In the genomic region with DNA sequence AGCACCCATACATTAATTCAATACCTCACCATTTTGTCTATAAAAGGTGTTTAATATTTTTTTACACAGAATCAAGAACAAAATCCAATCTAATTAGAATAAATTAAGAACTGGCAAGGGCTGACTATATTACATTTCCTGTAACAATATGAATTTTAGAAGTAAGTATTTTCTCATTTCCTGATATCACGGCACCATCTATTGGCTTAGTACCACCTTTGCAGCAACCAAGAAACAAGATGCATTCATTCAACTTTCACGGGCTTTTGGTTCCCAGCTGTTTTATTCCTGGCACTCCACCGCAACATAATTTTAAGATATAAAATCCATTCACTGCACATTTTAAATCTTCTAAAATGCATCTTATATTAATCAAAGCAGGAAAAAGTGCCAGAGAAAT, we compare ENCODE assay signal across 20 cellular contexts. TPM values are rescaled to one million over a fixed set of nuclear protein-coding genes. Genes with fewer than 3 reads are reported as not detected.
A peak's percentile ranks its signal among the peaks of the same experiment; 100 is the strongest.
DNase-seq lines count a peak whose midpoint lies in the region; ATAC-seq, FAIRE-seq and TF ChIP-seq lines count a peak whose summit lies in the region.
"Had no signal": no experiment of that assay in that cellular context is flagged by ENCODE, and none has a peak within 500 bp of the region (broad histone marks: within the 10 kb centered on the region; RNA-seq: fewer than 3 reads in every experiment).

No MANE protein-coding gene starts in this region.

- CTCF ChIA-PET in activated naive CD4-positive, alpha-beta T cell treated with anti-CD3 and anti-CD28 coated beads, Interleukin-2, amount 10 ng/mL, durations not matched to agents 7 days and 5 days (lab: Charles Lee), result interaction anchor here (0.7 to 2.2 kb wide), 6 partner anchors 10 to 580 kb away, joined by 3 to 11 read pairs (median 4); no protein-coding TSS in a partner anchor
- CTCF ChIA-PET in GM12878 (lab: Yijun Ruan, JAX), result interaction anchor here (0.8 to 3.8 kb wide), 9 partner anchors 9 to 272 kb away, joined by 3 to 24 read pairs (median 4); no protein-coding TSS in a partner anchor

- H3K4me1 ChIP-seq in OCI-LY1 (ENCODE audit: insufficient read depth, low read length, severe bottlenecking) (peaks cover 3% of the 10 kb centered on the region), GM12878 (ENCODE audit: control insufficient read depth, insufficient read depth, low read length) (peaks cover 5% of the 10 kb centered on the region; the same call in 1 of the 2 replicates)

- H3K36me3 Mint-ChIP-seq in activated naive CD4-positive, alpha-beta T cell treated with anti-CD3 and anti-CD28 coated beads, Interleukin-2, amount 10 ng/mL, durations not matched to agents 7 days and 5 days, result peaks cover 12% of the 10 kb centered on the region
- H3K36me3 Mint-ChIP-seq in stimulated activated effector memory CD8-positive, alpha-beta T cell treated with anti-CD3 and anti-CD28 coated beads, Interleukin-12 subunit alpha, Interleukin-12 subunit beta, amount 100 ng/mL, for 72 hours, result peaks cover 58% of the 10 kb centered on the region

- H3K4me3 ChIP-seq in OCI-LY1 (ENCODE audit: low read depth, low read length, poor library complexity, severe bottlenecking) (no peak overlapping the region), GM12878 (no peak overlapping the region)
- H3K4me3 ChIP-seq: Peyer's patch had no signal

- no peaks in the 10 kb centered on the region for H3K9me3 ChIP-seq in OCI-LY1 (ENCODE audit: low read length)
- H3K9me3 ChIP-seq in GM12878 (replicated peaks; ENCODE audit: control insufficient read depth, insufficient read depth, low read length), result no peaks in the 10 kb centered on the region
- H3K9me3 ChIP-seq: Peyer's patch had no signal

- no peak for TF ChIP-seq EP300 in GM12878 (IDR thresholded peaks at IDR 0.05; ENCODE audit: borderline replicate concordance in 1 of 2, control insufficient read depth in 1 of 2, low read depth in 2 of 2, low read length in 2 of 2)

- H3K4me3 Mint-ChIP-seq in activated naive CD4-positive, alpha-beta T cell treated with anti-CD3 and anti-CD28 coated beads, Interleukin-2, amount 10 ng/mL, durations not matched to agents 7 days and 5 days, result no peak overlapping the region
- no peak overlapping the region for H3K4me3 Mint-ChIP-seq in stimulated activated effector memory CD8-positive, alpha-beta T cell treated with anti-CD3 and anti-CD28 coated beads, Interleukin-12 subunit alpha, Interleukin-12 subunit beta, amount 100 ng/mL, for 72 hours
- H3K4me3 Mint-ChIP-seq: activated CD4-positive, alpha-beta T cell treated with anti-CD3 and anti-CD28 coated beads, Interleukin-2, amount 10 ng/mL, durations not matched to agents 24 days and 14 days; T-helper 1 cell treated with Interleukin-12 subunit alpha and Interleukin-12 subunit beta and Interleukin-4 antibody, amounts not matched to agents 30 μg/mL and 1 μg/mL, for 36 hours had no signal

- H3K27ac ChIP-seq in OCI-LY1 (ENCODE audit: low read depth, low read length, poor library complexity, severe bottlenecking) (no peak overlapping the region), GM12878 (ENCODE audit: control insufficient read depth, insufficient read depth) (peak overlapping the region; percentile 9; the same call in 1 of the 2 replicates)
- H3K27ac ChIP-seq: Peyer's patch had no signal

- no peaks in the 10 kb centered on the region for H3K9me3 Mint-ChIP-seq in activated naive CD4-positive, alpha-beta T cell treated with anti-CD3 and anti-CD28 coated beads, Interleukin-2, amount 10 ng/mL, durations not matched to agents 7 days and 5 days
- no peaks in the 10 kb centered on the region for H3K9me3 Mint-ChIP-seq in stimulated activated effector memory CD8-positive, alpha-beta T cell treated with anti-CD3 and anti-CD28 coated beads, Interleukin-12 subunit alpha, Interleukin-12 subunit beta, amount 100 ng/mL, for 72 hours
- H3K9me3 Mint-ChIP-seq: activated CD4-positive, alpha-beta T cell treated with anti-CD3 and anti-CD28 coated beads, Interleukin-2, amount 10 ng/mL, durations not matched to agents 24 days and 14 days; T-helper 1 cell treated with Interleukin-12 subunit alpha and Interleukin-12 subunit beta and Interleukin-4 antibody, amounts not matched to agents 30 μg/mL and 1 μg/mL, for 36 hours had no signal

- H3K4me2 ChIP-seq in OCI-LY1 (ENCODE audit: low read length) (no peak overlapping the region), GM12878 (ENCODE audit: control insufficient read depth, insufficient read depth) (no peak overlapping the region; the same call in 1 of the 2 replicates)

- RAD21 ChIA-PET in GM12878 (lab: Charles Lee; ENCODE audit: unreplicated experiment), result interaction anchor here (1.1 to 2.8 kb wide), 3 partner anchors 10 to 268 kb away, joined by 3 to 8 read pairs (median 5); no protein-coding TSS in a partner anchor

- POLR2A ChIA-PET in GM12878 (lab: Charles Lee), result interaction anchor here (1.5 to 1.7 kb wide), 2 partner anchors 9 to 11 kb away, joined by 4 read pairs; no protein-coding TSS in a partner anchor

- FAIRE-seq in GM12878 (lab: Jason Lieb, UNC), result no peak
- FAIRE-seq in H54 (lab: Jason Lieb, UNC), result no peak
- FAIRE-seq: endometrium, kidney had no signal

- H3K9me2 ChIP-seq in OCI-LY1 (ENCODE audit: low read depth, low read length), result no peaks in the 10 kb centered on the region

- in situ Hi-C loops in GM12878 (cut with MboI), result no loop called here

- H3K79me2 ChIP-seq in OCI-LY1 (ENCODE audit: insufficient read depth, low read length) (peaks cover 58% of the 10 kb centered on the region), GM12878 (ENCODE audit: control insufficient read depth, insufficient read depth, low read length) (peaks cover 25% of the 10 kb centered on the region)

- H3K27ac Mint-ChIP-seq in activated naive CD4-positive, alpha-beta T cell treated with anti-CD3 and anti-CD28 coated beads, Interleukin-2, amount 10 ng/mL, durations not matched to agents 7 days and 5 days, result peak overlapping the region; percentile 37
- H3K27ac Mint-ChIP-seq in stimulated activated effector memory CD8-positive, alpha-beta T cell treated with anti-CD3 and anti-CD28 coated beads, Interleukin-12 subunit alpha, Interleukin-12 subunit beta, amount 100 ng/mL, for 72 hours, result peak overlapping the region; percentile 54

- SMC1A ChIA-PET in GM12878 (lab: Charles Lee; ENCODE audit: uncharacterized antibody, unreplicated experiment), result interaction anchor here (0.7 to 2.7 kb wide), 6 partner anchors 16 to 281 kb away, joined by 3 to 12 read pairs (median 4); no protein-coding TSS in a partner anchor

- H3K9ac ChIP-seq in OCI-LY1 (ENCODE audit: low read length) (no peak overlapping the region), GM12878 (ENCODE audit: control insufficient read depth, insufficient read depth, low read length) (no peak overlapping the region)

- TF ChIP-seq CTCF in OCI-LY1 (IDR thresholded peaks at IDR 0.05; ENCODE audit: low read length), result 0 out of 2 replicates have a peak, but pooled peaks have one; percentile 12
- peak in 2 of 3 experiments; percentile 24 to 36; a peak in 2 of 6 replicates for TF ChIP-seq CTCF in GM12878 (IDR thresholded peaks at IDR 0.05 in 2 of 3, conservative IDR thresholded peaks at IDR 0.05 in 1 of 3; ENCODE audit: control insufficient read depth in 2 of 3, extremely low read depth in 1 of 3, insufficient read depth in 1 of 3, low read depth in 3 of 3, low read length in 3 of 3)

- WGBS in GM12878 (ENCODE audit: insufficient coverage, insufficient replicate concordance, low lambda C conversion rate, missing lambda C conversion rate), result 70% methylated on average over 3 of the region's 3 CpGs

- H3K36me3 ChIP-seq in OCI-LY1 (ENCODE audit: insufficient read depth, low read length), result peaks cover 35% of the 10 kb centered on the region; the same call in 1 of the 2 replicates
- H3K36me3 ChIP-seq in GM12878 (ENCODE audit: control insufficient read depth in 2 of 2, insufficient read depth in 2 of 2, low read length in 1 of 2), result peaks cover 9 to 28% of the 10 kb centered on the region in 2 experiments

- no peaks in the 10 kb centered on the region for H3F3A ChIP-seq in OCI-LY1 (ENCODE audit: insufficient read depth, low read length)

- H3K4me1 Mint-ChIP-seq in activated naive CD4-positive, alpha-beta T cell treated with anti-CD3 and anti-CD28 coated beads, Interleukin-2, amount 10 ng/mL, durations not matched to agents 7 days and 5 days, result peaks cover 12% of the 10 kb centered on the region
- H3K4me1 Mint-ChIP-seq in stimulated activated effector memory CD8-positive, alpha-beta T cell treated with anti-CD3 and anti-CD28 coated beads, Interleukin-12 subunit alpha, Interleukin-12 subunit beta, amount 100 ng/mL, for 72 hours, result peaks cover 64% of the 10 kb centered on the region

- no peak for DNase-seq in activated naive CD4-positive, alpha-beta T cell treated with anti-CD3 and anti-CD28 coated beads, Interleukin-2, amount 10 ng/mL, durations not matched to agents 7 days and 5 days
- DNase-seq in activated naive CD4-positive, alpha-beta T cell (lab: John Stamatoyannopoulos, UW), result no peak
- no peak for DNase-seq in GM12878 (ENCODE audit: low read depth, low spot score)
- no peak for DNase-seq in stimulated activated effector memory CD8-positive, alpha-beta T cell treated with anti-CD3 and anti-CD28 coated beads, Interleukin-12 subunit alpha, Interleukin-12 subunit beta, amount 100 ng/mL, for 72 hours (ENCODE audit: low spot score in 2 of 2)
- no peak for DNase-seq in H54 (ENCODE audit: insufficient read length, low spot score)
- DNase-seq: activated CD4-positive, alpha-beta T cell treated with anti-CD3 and anti-CD28 coated beads, Interleukin-2, amount 10 ng/mL, durations not matched to agents 24 days and 14 days; activated naive CD4-positive, alpha-beta T cell treated with Interleukin-2 at 50 U/mL for 16 hours; central memory CD4-positive, alpha-beta T cell; H7; head of caudate nucleus; kidney; NCI-H446; Peyer's patch had no signal

- peak; percentile 39 for TF ChIP-seq RAD21 in GM12878 (IDR thresholded peaks at IDR 0.05; ENCODE audit: insufficient read depth, low read depth, low read length)

- H2AFZ ChIP-seq in OCI-LY1 (ENCODE audit: low read length) (no peak overlapping the region), GM12878 (ENCODE audit: control insufficient read depth, low read depth, low read length) (no peak overlapping the region)

- H3K27me3 Mint-ChIP-seq in activated naive CD4-positive, alpha-beta T cell treated with anti-CD3 and anti-CD28 coated beads, Interleukin-2, amount 10 ng/mL, durations not matched to agents 7 days and 5 days, result no peaks in the 10 kb centered on the region
- H3K27me3 Mint-ChIP-seq: activated CD4-positive, alpha-beta T cell treated with anti-CD3 and anti-CD28 coated beads, Interleukin-2, amount 10 ng/mL, durations not matched to agents 24 days and 14 days had no signal

- peak; percentile 33; the same call in 2 of the 3 replicates for ATAC-seq in GM12878
- peak; percentile 15 for ATAC-seq in stimulated activated effector memory CD8-positive, alpha-beta T cell treated with anti-CD3 and anti-CD28 coated beads, Interleukin-12 subunit alpha, Interleukin-12 subunit beta, amount 100 ng/mL, for 72 hours
- no peak for ATAC-seq in GM19324 (IDR thresholded peaks at IDR 0.05; ENCODE audit: low FRiP score, unreplicated experiment)
- ATAC-seq in GM18498 (IDR thresholded peaks at IDR 0.05; ENCODE audit: unreplicated experiment), result no peak

- TF ChIP-seq POLR2A in GM12878 (IDR thresholded peaks at IDR 0.05; ENCODE audit: low read depth, low read length) (no peak), H54 (IDR thresholded peaks at IDR 0.05; ENCODE audit: low read depth, low read length) (no peak)

- H4K20me1 ChIP-seq in OCI-LY1 (ENCODE audit: insufficient read depth, low read length), result no peaks in the 10 kb centered on the region
- H4K20me1 ChIP-seq in GM12878 (ENCODE audit: control insufficient read depth, insufficient read depth), result peaks cover 2% of the 10 kb centered on the region; the same call in 1 of the 2 replicates

- H3K27me3 ChIP-seq in OCI-LY1 (ENCODE audit: insufficient read depth, low read length), result no peaks in the 10 kb centered on the region
- no peaks in the 10 kb centered on the region for H3K27me3 ChIP-seq in GM12878 (replicated peaks in 1 of 2; ENCODE audit: control insufficient read depth in 2 of 2, insufficient read depth in 2 of 2, low read length in 1 of 2)
- H3K27me3 ChIP-seq: Peyer's patch had no signal

- intact Hi-C loops in GM12878 (cut with micrococcal nuclease; ENCODE audit: unreplicated experiment), result no loop called here

- BruUV-seq in GM12878 (replicated peaks; lab: Mats Ljungman, UMichigan), result no TSS peak

RNA-seq across cellular contexts. Expression of a gene that starts 20.6 kb away (rescaled TPM):
- total RNA-seq in GM12878 (2013; cell fraction: nucleolus; rRNA removed), result 61.4 and 63.7 TPM in 2 replicates
- total RNA-seq in GM12878 (2014; rRNA removed) (201 and 216 TPM in 2 replicates), GM12878 (2014; rRNA removed; fragmentation: Illumina TruSeq; extraction: Trizol) (199 and 206 TPM in 2 replicates), GM12878 (2021) (172 and 174 TPM in 2 replicates)
- 150 TPM for polyA plus RNA-seq in GM12878 (2011; ENCODE audit: low read depth)
- polyA plus RNA-seq in GM12878 (2011; rRNA removed) (305 and 346 TPM in 2 replicates), GM12878 (2014; fragmentation: Illumina TruSeq; extraction: Trizol) (215 and 249 TPM in 2 replicates), GM12878 (2014; fragmentation: Nextera tagmentation; extraction: Ambion mirVana) (100 to 1,000 TPM; 441 to 564 TPM), GM12878 (2014; rRNA removed) (230 and 233 TPM in 2 replicates), GM12878 (2016; fragmentation: Nextera tagmentation; extraction: Ambion mirVana) (100 to 1,000 TPM; 303 to 315 TPM)
- polyA plus RNA-seq in GM12878 (2011; cell fraction: cytosol; rRNA removed), result 311 and 333 TPM in 2 replicates
- polyA plus RNA-seq in GM12878 (2011; cell fraction: nucleus; rRNA removed), result 130 and 140 TPM in 2 replicates
- 152 and 158 TPM in 2 replicates for polyA plus RNA-seq in GM12878 (2012)
- 240 and 267 TPM in 2 replicates for polyA minus RNA-seq in GM12878 (2011; rRNA and poly(A)+ RNA removed)
- 56.8 and 64.5 TPM in 2 replicates for polyA minus RNA-seq in GM12878 (2011; cell fraction: cytosol; rRNA and poly(A)+ RNA removed)
- 47.9 and 67.7 TPM in 2 replicates for polyA minus RNA-seq in GM12878 (2011; cell fraction: nucleus; rRNA and poly(A)+ RNA removed)

RNA-seq across cellular contexts. Expression of a gene that starts 55.7 kb away (rescaled TPM):
- total RNA-seq in GM12878 (2013; cell fraction: nucleolus; rRNA removed), result not detected in 2 replicates
- total RNA-seq in GM12878 (2014; rRNA removed), result not detected in 2 replicates
- total RNA-seq in GM12878 (2014; rRNA removed; fragmentation: Illumina TruSeq; extraction: Trizol), result not detected in 2 replicates
- not detected in 2 replicates for total RNA-seq in GM12878 (2021)
- polyA plus RNA-seq in GM12878 (2011; ENCODE audit: low read depth), result not detected
- polyA plus RNA-seq in GM12878 (2011; rRNA removed), result not detected in 2 replicates
- not detected in 2 replicates for polyA plus RNA-seq in GM12878 (2011; cell fraction: cytosol; rRNA removed)
- polyA plus RNA-seq in GM12878 (2011; cell fraction: nucleus; rRNA removed), result not detected in 2 replicates
- not detected in 2 replicates for polyA plus RNA-seq in GM12878 (2012)
- not detected in 2 replicates for polyA plus RNA-seq in GM12878 (2014; fragmentation: Illumina TruSeq; extraction: Trizol)
- not detected for polyA plus RNA-seq in GM12878 (2014; fragmentation: Nextera tagmentation; extraction: Ambion mirVana)
- polyA plus RNA-seq in GM12878 (2014; rRNA removed), result not detected in 2 replicates
- not detected for polyA plus RNA-seq in GM12878 (2016; fragmentation: Nextera tagmentation; extraction: Ambion mirVana)
- not detected in 2 replicates for polyA minus RNA-seq in GM12878 (2011; rRNA and poly(A)+ RNA removed)
- polyA minus RNA-seq in GM12878 (2011; cell fraction: cytosol; rRNA and poly(A)+ RNA removed), result not detected in 2 replicates
- not detected in 2 replicates for polyA minus RNA-seq in GM12878 (2011; cell fraction: nucleus; rRNA and poly(A)+ RNA removed)
- total RNA-seq: activated CD4-positive, alpha-beta T cell treated with anti-CD3 and anti-CD28 coated beads, Interleukin-2, amount 10 ng/mL, durations not matched to agents 24 days and 14 days; H7; kidney; M059J; Peyer's patch; pulmonary artery endothelial cell had no signal

Comparison
In these comparisons a context has a peak if more than half of its experiments do, and no peak if none do; other contexts are left out.
1. ATAC-seq: peak in GM12878 (single experiment) and stimulated activated effector memory CD8-positive, alpha-beta T cell treated with anti-CD3 and anti-CD28 coated beads, Interleukin-12 subunit alpha, Interleukin-12 subunit beta, amount 100 ng/mL, for 72 hours (single experiment); none in GM19324 (single experiment) and GM18498 (single experiment).